16 cellular contexts compared by ENCODE assay signal in the genomic region with DNA sequence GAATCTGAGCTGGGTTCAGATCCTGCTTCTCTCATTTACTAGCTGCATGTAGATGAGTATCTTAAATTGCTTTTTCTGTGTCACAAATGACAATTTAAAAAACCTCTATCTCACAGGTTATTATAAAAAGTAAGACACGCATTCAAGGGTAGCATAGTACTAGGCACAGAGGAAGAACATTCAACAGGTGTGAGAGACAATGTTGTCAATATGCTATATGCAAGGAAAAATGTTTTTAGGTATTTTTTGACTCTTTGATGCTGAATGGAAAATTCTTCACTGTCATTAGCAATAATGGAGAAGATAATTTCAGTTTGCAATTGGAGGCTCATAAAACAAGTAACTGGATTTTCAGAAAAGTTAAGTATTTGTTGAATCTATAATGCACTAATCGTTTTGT.
"Had no signal": no experiment of that assay in that cellular context is flagged by ENCODE, and none has a peak within 500 bp of the region (broad histone marks: within the 10 kb centered on the region; RNA-seq: fewer than 3 reads in every experiment).

No MANE protein-coding gene starts in this region.

- H3K4me1 Mint-ChIP-seq: stimulated activated naive B cell treated with anti-CD40 and anti-IgM and Interleukin-4, amounts not matched to agents 10 μg/mL and 1 μg/mL and 100 μg/mL, for 72 hours; stimulated activated naive CD8-positive, alpha-beta T cell treated with anti-CD3 and anti-CD28 coated beads, Interleukin-15, amount 100 ng/mL, for 72 hours had no signal

- H3K27ac ChIP-seq: foreskin keratinocyte, psoas muscle, skin epidermis, testis had no signal

- H3K36me3 Mint-ChIP-seq: stimulated activated naive B cell treated with anti-CD40 and anti-IgM and Interleukin-4, amounts not matched to agents 10 μg/mL and 1 μg/mL and 100 μg/mL, for 72 hours had no signal

- H3K4me1 ChIP-seq: foreskin keratinocyte, testis had no signal

- H3K4me3 ChIP-seq: psoas muscle, skin epidermis, testis, tibial nerve had no signal

- H3K27ac Mint-ChIP-seq: dendritic cell treated with granulocyte-macrophage colony-stimulating factor and Interleukin-4, amounts not matched to agents 40 ng/mL and 50 ng/mL, for 4 days; effector memory CD8-positive, alpha-beta T cell; nephron progenitor cell; stimulated activated naive B cell treated with anti-CD40 and anti-IgM and Interleukin-4, amounts not matched to agents 10 μg/mL and 1 μg/mL and 100 μg/mL, for 72 hours; stimulated activated naive CD8-positive, alpha-beta T cell treated with anti-CD3 and anti-CD28 coated beads, Interleukin-15, amount 100 ng/mL, for 72 hours had no signal

- DNase-seq: effector memory CD8-positive, alpha-beta T cell; erythroblast; foreskin keratinocyte; left colon; midbrain; nephron progenitor cell; psoas muscle; retina; stimulated activated CD4-positive, alpha-beta T cell treated with anti-CD3 and anti-CD28 coated beads, Interleukin-2, amount 100 ng/mL, for 24 hours; stimulated activated CD4-positive, alpha-beta T cell treated with anti-CD3 and anti-CD28 coated beads, Interleukin-4, amount 100 ng/mL, for 4 hours; stimulated activated naive B cell treated with anti-CD40 and anti-IgM and Interleukin-4, amounts not matched to agents 10 μg/mL and 1 μg/mL and 100 μg/mL, for 72 hours; stimulated activated naive CD8-positive, alpha-beta T cell treated with anti-CD3 and anti-CD28 coated beads, Interleukin-15, amount 100 ng/mL, for 72 hours; testis had no signal

- ATAC-seq: effector memory CD8-positive, alpha-beta T cell; foreskin keratinocyte; left colon; psoas muscle; stimulated activated naive B cell treated with anti-CD40 and anti-IgM and Interleukin-4, amounts not matched to agents 10 μg/mL and 1 μg/mL and 100 μg/mL, for 72 hours; stimulated activated naive CD8-positive, alpha-beta T cell treated with anti-CD3 and anti-CD28 coated beads, Interleukin-15, amount 100 ng/mL, for 72 hours had no signal

- H3K36me3 ChIP-seq: tibial nerve had no signal

- H3K4me3 Mint-ChIP-seq: dendritic cell treated with granulocyte-macrophage colony-stimulating factor and Interleukin-4, amounts not matched to agents 40 ng/mL and 50 ng/mL, for 4 days; effector memory CD8-positive, alpha-beta T cell; nephron progenitor cell; stimulated activated naive B cell treated with anti-CD40 and anti-IgM and Interleukin-4, amounts not matched to agents 10 μg/mL and 1 μg/mL and 100 μg/mL, for 72 hours; stimulated activated naive CD8-positive, alpha-beta T cell treated with anti-CD3 and anti-CD28 coated beads, Interleukin-15, amount 100 ng/mL, for 72 hours had no signal

- H3K9me3 Mint-ChIP-seq: dendritic cell treated with granulocyte-macrophage colony-stimulating factor and Interleukin-4, amounts not matched to agents 40 ng/mL and 50 ng/mL, for 4 days; effector memory CD8-positive, alpha-beta T cell; nephron progenitor cell; stimulated activated naive B cell treated with anti-CD40 and anti-IgM and Interleukin-4, amounts not matched to agents 10 μg/mL and 1 μg/mL and 100 μg/mL, for 72 hours; stimulated activated naive CD8-positive, alpha-beta T cell treated with anti-CD3 and anti-CD28 coated beads, Interleukin-15, amount 100 ng/mL, for 72 hours had no signal

- H3K27me3 Mint-ChIP-seq: dendritic cell treated with granulocyte-macrophage colony-stimulating factor and Interleukin-4, amounts not matched to agents 40 ng/mL and 50 ng/mL, for 4 days; stimulated activated naive CD8-positive, alpha-beta T cell treated with anti-CD3 and anti-CD28 coated beads, Interleukin-15, amount 100 ng/mL, for 72 hours had no signal

- H3K9me3 ChIP-seq: psoas muscle, testis, tibial nerve had no signal

- H3K27me3 ChIP-seq: foreskin keratinocyte, testis, tibial nerve had no signal
